Comparison of ENCODE assay signal across 13 cellular contexts in the genomic region with DNA sequence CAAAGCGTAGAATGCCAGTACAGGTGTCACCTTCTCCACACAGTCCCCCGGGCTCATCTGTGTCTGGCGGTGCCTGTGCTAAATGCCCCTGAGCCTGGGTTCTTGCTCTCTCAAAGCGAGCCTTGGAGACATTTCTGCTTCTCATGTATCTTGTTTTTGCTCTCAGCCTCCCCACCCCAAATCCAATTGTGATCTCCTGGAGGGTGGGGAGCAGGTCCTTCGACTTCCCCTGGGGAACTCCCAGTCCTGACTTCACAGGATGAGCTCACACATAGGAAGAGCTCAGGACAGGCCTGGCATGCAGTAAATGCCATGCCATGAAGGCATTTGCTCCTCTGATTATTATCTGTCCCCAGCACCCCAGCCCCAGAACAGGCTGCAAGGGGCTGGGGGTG. TPM values are rescaled to one million over a fixed set of nuclear protein-coding genes. Genes with fewer than 3 reads are reported as not detected.
DNase-seq lines count a peak whose midpoint lies in the region; ATAC-seq, FAIRE-seq and TF ChIP-seq lines count a peak whose summit lies in the region.
"Had no signal": no experiment of that assay in that cellular context is flagged by ENCODE, and none has a peak within 500 bp of the region (broad histone marks: within the 10 kb centered on the region; RNA-seq: fewer than 3 reads in every experiment).

No MANE protein-coding gene starts in this region.

- CTCF ChIA-PET in activated CD4-positive, alpha-beta T cell treated with anti-CD3 and anti-CD28 coated beads, Interleukin-2, amount 10 ng/mL, durations not matched to agents 7 days and 5 days (lab: Charles Lee), result interaction anchor here (0.6 to 4.3 kb wide), 8 partner anchors 8 to 655 kb away, joined by 3 to 31 read pairs (median 4); no protein-coding TSS in a partner anchor
- CTCF ChIA-PET in T-cell (lab: Charles Lee), result interaction anchor here (0.5 to 1.2 kb wide), 5 partner anchors 14 to 127 kb away, joined by 3 to 5 read pairs (median 4); no protein-coding TSS in a partner anchor
- CTCF ChIA-PET in H1 (lab: Charles Lee; ENCODE audit: partially characterized antibody), result interaction anchor here (0.8 to 10.4 kb wide), 14 partner anchors 11 to 137 kb away, joined by 3 to 85 read pairs (median 4); no protein-coding TSS in a partner anchor

- H3K9me3 ChIP-seq in H1 (ENCODE audit: insufficient read depth in 2 of 2, low read depth in 1 of 2, low read length in 1 of 2), result no peaks in the 10 kb centered on the region
- H3K9me3 ChIP-seq: esophagus muscularis mucosa, pancreas had no signal

- H3K4me1 Mint-ChIP-seq in activated CD4-positive, alpha-beta T cell treated with anti-CD3 and anti-CD28 coated beads, Interleukin-2, amount 10 ng/mL, durations not matched to agents 7 days and 5 days, result peaks cover 90% of the 10 kb centered on the region
- peaks cover 91 to 94% (median 92%) of the 10 kb centered on the region in 3 donors for H3K4me1 Mint-ChIP-seq in T-cell
- H3K4me1 Mint-ChIP-seq in T-helper 2 cell treated with Interferon-gamma antibody and Interleukin-4, amounts not matched to agents 5 μg/mL and 100 μg/mL, for 36 hours (ENCODE audit: low read depth), result peaks cover 50% of the 10 kb centered on the region

- no peak overlapping the region for H3K4ac ChIP-seq in H1 (replicated peaks; ENCODE audit: insufficient read length, low read depth, low read length)

- H4K91ac ChIP-seq in H1 (replicated peaks; ENCODE audit: insufficient read length, low read length), result no peak overlapping the region

- H4K5ac ChIP-seq in H1 (ENCODE audit: insufficient read length, low read depth, low read length), result no peak overlapping the region

- no peak for TF ChIP-seq CTCF in H1 (IDR thresholded peaks at IDR 0.05; ENCODE audit: control extremely low read depth in 1 of 3, insufficient read depth in 1 of 3, low read depth in 1 of 3, low read length in 3 of 3)

- DNase-seq in activated CD4-positive, alpha-beta T cell treated with anti-CD3 and anti-CD28 coated beads, Interleukin-2, amount 10 ng/mL, durations not matched to agents 7 days and 5 days, result no peak
- DNase-seq in activated CD4-positive, alpha-beta T cell treated with anti-CD3 and anti-CD28 coated beads, Interleukin-2, amount 50 U/mL, for 4 hours, result no peak
- DNase-seq in T-cell (no peak), H1 (ENCODE audit: low read depth in 1 of 2, low spot score in 2 of 2) (no peak)
- DNase-seq in stimulated activated naive CD8-positive, alpha-beta T cell treated with anti-CD3 and anti-CD28 coated beads, Interleukin-15, Interleukin-2, amounts not matched to agents 100 U/mL and 50 U/mL, for 24 hours, result peak; percentile 44
- no peak for DNase-seq in T-helper 2 cell treated with Interferon-gamma antibody and Interleukin-4, amounts not matched to agents 5 μg/mL and 100 μg/mL, for 36 hours (ENCODE audit: low spot score)
- DNase-seq: activated effector memory CD4-positive, alpha-beta T cell treated with anti-CD3 and anti-CD28 coated beads, Interleukin-2, amount 50 U/mL, for 16 hours; NCI-H524 treated with DMSO at 0.1 percent for 48 hours had no signal

- no peak overlapping the region for H3K14ac ChIP-seq in H1 (ENCODE audit: insufficient read length)

- H3K9me3 Mint-ChIP-seq in activated CD4-positive, alpha-beta T cell treated with anti-CD3 and anti-CD28 coated beads, Interleukin-2, amount 10 ng/mL, durations not matched to agents 7 days and 5 days, result no peaks in the 10 kb centered on the region
- H3K9me3 Mint-ChIP-seq in T-cell, result no peaks in the 10 kb centered on the region
- H3K9me3 Mint-ChIP-seq in T-helper 2 cell treated with Interferon-gamma antibody and Interleukin-4, amounts not matched to agents 5 μg/mL and 100 μg/mL, for 36 hours, result no peaks in the 10 kb centered on the region

- ATAC-seq in T-cell (replicated peaks in 1 of 4), result no peak
- ATAC-seq in stimulated activated naive CD8-positive, alpha-beta T cell treated with anti-CD3 and anti-CD28 coated beads, Interleukin-15, Interleukin-2, amounts not matched to agents 100 U/mL and 50 U/mL, for 24 hours, result peak; percentile 24
- ATAC-seq in GM21529 (IDR thresholded peaks at IDR 0.05; ENCODE audit: unreplicated experiment), result no peak
- ATAC-seq in HG03378 (IDR thresholded peaks at IDR 0.05; ENCODE audit: unreplicated experiment), result no peak

- no peak overlapping the region for H2AFZ ChIP-seq in H1 (ENCODE audit: low read length)

- H3K4me3 Mint-ChIP-seq in activated CD4-positive, alpha-beta T cell treated with anti-CD3 and anti-CD28 coated beads, Interleukin-2, amount 10 ng/mL, durations not matched to agents 7 days and 5 days, result no peak overlapping the region
- peak overlapping the region in 1 of 3 donors; percentile 77 for H3K4me3 Mint-ChIP-seq in T-cell
- no peak overlapping the region for H3K4me3 Mint-ChIP-seq in T-helper 2 cell treated with Interferon-gamma antibody and Interleukin-4, amounts not matched to agents 5 μg/mL and 100 μg/mL, for 36 hours

- no peaks in the 10 kb centered on the region for H3K79me2 ChIP-seq in H1 (ENCODE audit: control insufficient read depth in 1 of 2, insufficient read depth in 2 of 2, low read length in 2 of 2)

- H3K56ac ChIP-seq in H1 (replicated peaks; ENCODE audit: insufficient read length, low read depth, low read length), result no peak overlapping the region

- H3K36me3 Mint-ChIP-seq in activated CD4-positive, alpha-beta T cell treated with anti-CD3 and anti-CD28 coated beads, Interleukin-2, amount 10 ng/mL, durations not matched to agents 7 days and 5 days (ENCODE audit: low read depth), result peaks cover 50% of the 10 kb centered on the region
- peaks cover 11% of the 10 kb centered on the region for H3K36me3 Mint-ChIP-seq in T-cell
- peaks cover 31% of the 10 kb centered on the region for H3K36me3 Mint-ChIP-seq in T-helper 2 cell treated with Interferon-gamma antibody and Interleukin-4, amounts not matched to agents 5 μg/mL and 100 μg/mL, for 36 hours (ENCODE audit: low read depth)

- no peak overlapping the region for H3K9ac ChIP-seq in H1 (replicated peaks in 1 of 4; ENCODE audit: extremely low read depth in 1 of 4, low read depth in 3 of 4, low read length in 3 of 4)

- H3K27me3 ChIP-seq in H1 (replicated peaks in 1 of 4; ENCODE audit: control insufficient read depth in 3 of 4, extremely low read depth in 1 of 4, insufficient read depth in 3 of 4, low read length in 3 of 4), result peaks cover 0 to 10% (median 4%) of the 10 kb centered on the region in 4 experiments; a peak in 4 of 7 replicates
- H3K27me3 ChIP-seq: esophagus muscularis mucosa, pancreas had no signal

- peak overlapping the region; percentile 19; the same call in 1 of the 2 replicates for H3K18ac ChIP-seq in H1 (ENCODE audit: extremely low read depth, low read length)

- no peak overlapping the region for H3K23ac ChIP-seq in H1 (ENCODE audit: insufficient read length)

- H2BK120ac ChIP-seq in H1 (replicated peaks; ENCODE audit: low read depth, low read length), result no peak overlapping the region

- H3K4me3 ChIP-seq in H1 (ENCODE audit: extremely low read depth in 1 of 4, insufficient read depth in 2 of 4, low read depth in 3 of 4, low read length in 4 of 4), result no peak overlapping the region
- H3K4me3 ChIP-seq: esophagus muscularis mucosa, pancreas had no signal

- POLR2A ChIA-PET in activated CD4-positive, alpha-beta T cell treated with anti-CD3 and anti-CD28 coated beads, Interleukin-2, amount 10 ng/mL, durations not matched to agents 7 days and 5 days (lab: Charles Lee), result no interaction called here
- POLR2A ChIA-PET in T-cell (lab: Charles Lee), result interaction anchor here in 1 of 2 donors (1.1 to 1.6 kb wide), 2 partner anchors 13 to 16 kb away, joined by 3 to 6 read pairs; no protein-coding TSS in a partner anchor
- POLR2A ChIA-PET in H1 (lab: Charles Lee; ENCODE audit: partially characterized antibody), result interaction anchor here (1.3 to 2.1 kb wide), 2 partner anchors 9 to 29 kb away, joined by 3 to 7 read pairs; no protein-coding TSS in a partner anchor

- peaks cover 0 to 13% (median 9%) of the 10 kb centered on the region in 4 experiments; a peak in 5 of 7 replicates for H3K4me1 ChIP-seq in H1 (replicated peaks in 1 of 4; ENCODE audit: control insufficient read depth in 3 of 4, insufficient read depth in 4 of 4, low read length in 3 of 4)

- no peak for TF ChIP-seq EP300 in H1 (IDR thresholded peaks at IDR 0.05; ENCODE audit: borderline replicate concordance in 1 of 2, low read depth in 2 of 2, low read length in 2 of 2)

- peak overlapping the region; percentile 87 for H3K27ac Mint-ChIP-seq in activated CD4-positive, alpha-beta T cell treated with anti-CD3 and anti-CD28 coated beads, Interleukin-2, amount 10 ng/mL, durations not matched to agents 7 days and 5 days
- peak overlapping the region; percentile 96 to 97 for H3K27ac Mint-ChIP-seq in T-cell
- H3K27ac Mint-ChIP-seq in T-helper 2 cell treated with Interferon-gamma antibody and Interleukin-4, amounts not matched to agents 5 μg/mL and 100 μg/mL, for 36 hours, result no peak overlapping the region

- no peak for TF ChIP-seq RAD21 in H1 (IDR thresholded peaks at IDR 0.05 in 1 of 2, conservative IDR thresholded peaks at IDR 0.05 in 1 of 2; ENCODE audit: low read depth in 2 of 2, low read length in 2 of 2)

- H4K20me1 ChIP-seq in H1 (replicated peaks in 1 of 2; ENCODE audit: control insufficient read depth in 1 of 2, insufficient read depth in 2 of 2, low read length in 2 of 2), result no peaks in the 10 kb centered on the region

- H3K27ac ChIP-seq in H1 (ENCODE audit: low read depth, low read length), result no peak overlapping the region
- H3K27ac ChIP-seq: esophagus muscularis mucosa, pancreas had no signal

- H2BK12ac ChIP-seq in H1 (ENCODE audit: low read depth, low read length), result no peak overlapping the region

- H3K4me2 ChIP-seq in H1 (ENCODE audit: insufficient read depth in 1 of 2, low read depth in 2 of 2, low read length in 2 of 2), result 0 out of 4 replicates have a peak overlapping the region, but pooled peaks of 1 of the 2 experiments have one; percentile 13

- H3K36me3 ChIP-seq in H1 (ENCODE audit: control insufficient read depth in 2 of 4, insufficient read depth in 4 of 4, low read length in 3 of 4), result no peaks in the 10 kb centered on the region; a peak in 1 of 8 replicates
- H3K36me3 ChIP-seq: esophagus muscularis mucosa, pancreas had no signal

- WGBS in H1 (ENCODE audit: extremely low coverage in 1 of 2, insufficient coverage in 1 of 2, insufficient read length in 1 of 2, insufficient replicate concordance in 2 of 2, low coverage in 1 of 2, low lambda C conversion rate in 2 of 2, missing lambda C conversion rate in 1 of 2), 2 experiments, result 83% methylated on average over 5 of the region's 5 CpGs; no CpG with 5 or more reads in 1 of the 2 experiments

- no peaks in the 10 kb centered on the region for H3K27me3 Mint-ChIP-seq in activated CD4-positive, alpha-beta T cell treated with anti-CD3 and anti-CD28 coated beads, Interleukin-2, amount 10 ng/mL, durations not matched to agents 7 days and 5 days
- no peaks in the 10 kb centered on the region for H3K27me3 Mint-ChIP-seq in T-cell
- H3K27me3 Mint-ChIP-seq in T-helper 2 cell treated with Interferon-gamma antibody and Interleukin-4, amounts not matched to agents 5 μg/mL and 100 μg/mL, for 36 hours (ENCODE audit: low read depth), result no peaks in the 10 kb centered on the region

- no peak for FAIRE-seq in H1 (lab: Jason Lieb, UNC)
- FAIRE-seq: pancreas, TTC549 had no signal

- no peak overlapping the region for H2AK5ac ChIP-seq in H1 (ENCODE audit: low read depth, low read length)

- H3K23me2 ChIP-seq in H1 (ENCODE audit: low read depth, low read length), result no peaks in the 10 kb centered on the region

- H2BK15ac ChIP-seq in H1 (ENCODE audit: low read length), result no peak overlapping the region

- TF ChIP-seq POLR2A in H1 (IDR thresholded peaks at IDR 0.05; ENCODE audit: control extremely low read depth in 1 of 2, low read depth in 2 of 2, low read length in 2 of 2), result no peak

- H2BK5ac ChIP-seq in H1 (ENCODE audit: low read depth, low read length), result no peak overlapping the region

- H4K8ac ChIP-seq in H1 (ENCODE audit: extremely low read depth, insufficient read depth, low read length), result no peak overlapping the region

- no peak overlapping the region for H2BK20ac ChIP-seq in H1 (ENCODE audit: low read length)

- no peaks in the 10 kb centered on the region for H3K79me1 ChIP-seq in H1 (ENCODE audit: low read depth, low read length)

RNA-seq across cellular contexts. Expression of gene NOL4L, which starts 58.1 kb away (rescaled TPM):
- 10 to 100 TPM; 26.1 to 27.4 TPM for total RNA-seq in activated CD4-positive, alpha-beta T cell treated with anti-CD3 and anti-CD28 coated beads, Interleukin-2, amount 10 ng/mL, durations not matched to agents 7 days and 5 days
- total RNA-seq in T-cell, result 10 to 100 TPM; 63.5 to 88.8 (median 74.4) TPM
- total RNA-seq in H1 (2021; fragmentation: NEBNext Ultra II Directional; extraction: Animal tissue kit (Norgen Biotek cat#: 25700)), result 23.5 and 23.7 TPM in 2 replicates
- 15.3 and 24.9 TPM in 2 replicates for polyA plus RNA-seq in H1 (2011; rRNA removed)
- polyA plus RNA-seq in H1 (2011; cell fraction: cytosol; rRNA removed), result 11.7 TPM
- 37.7 TPM for polyA plus RNA-seq in H1 (2011; cell fraction: nucleus; rRNA removed)
- 18.6 to 23.1 TPM (median 21.2 TPM) in 4 replicates for polyA plus RNA-seq in H1 (2012, experiment 1 of 2)
- 15.5 TPM for polyA plus RNA-seq in H1 (2012, experiment 2 of 2)
- 16.7 TPM for polyA plus RNA-seq in H1 (2013, experiment 1 of 2)
- 18.6 TPM for polyA plus RNA-seq in H1 (2013, experiment 2 of 2)
- 8.1 and 8.9 TPM in 2 replicates for polyA minus RNA-seq in H1 (2011; rRNA and poly(A)+ RNA removed)
- polyA minus RNA-seq in H1 (2011; cell fraction: cytosol; rRNA and poly(A)+ RNA removed), result 14.1 TPM
- 14.4 TPM for polyA minus RNA-seq in H1 (2011; cell fraction: nucleus; rRNA and poly(A)+ RNA removed)
